Comparison of ENCODE assay signal across 14 cellular contexts in the genomic region with DNA sequence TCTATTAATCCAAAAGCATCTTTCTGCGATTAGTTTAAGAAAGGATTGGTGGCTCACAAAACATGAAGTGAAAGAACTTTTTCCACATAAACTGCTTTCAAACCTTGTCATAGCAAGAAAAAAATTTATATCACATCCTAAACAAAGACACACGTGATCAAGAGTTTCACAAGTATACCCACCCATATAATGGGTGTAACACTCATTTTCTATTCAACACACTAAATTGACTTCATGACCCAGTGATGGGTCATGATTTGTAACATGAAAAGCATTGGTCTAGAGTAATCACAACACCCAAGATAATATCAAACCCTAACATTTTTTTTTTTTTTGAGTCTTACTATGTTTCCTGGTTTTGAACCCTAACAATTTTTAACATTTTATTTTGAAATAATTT.
"Had no signal": no experiment of that assay in that cellular context is flagged by ENCODE, and none has a peak within 500 bp of the region (broad histone marks: within the 10 kb centered on the region; RNA-seq: fewer than 3 reads in every experiment).

No MANE protein-coding gene starts in this region.

- H3K4me1 Mint-ChIP-seq: neural crest cell had no signal

- ATAC-seq: foreskin keratinocyte; left lung; stimulated activated naive CD8-positive, alpha-beta T cell treated with anti-CD3 and anti-CD28 coated beads, Interleukin-15, Interleukin-2, amounts not matched to agents 100 U/mL and 50 U/mL, for 24 hours had no signal

- H3K4me3 Mint-ChIP-seq: activated T-helper 1 cell treated with anti-CD3 and anti-CD28 coated beads, Interleukin-12 subunit alpha, Interleukin-12 subunit beta, Interleukin-2, Interleukin-4 antibody, amounts not matched to agents 30 ng/mL and 10 ng/mL and 1 ng/mL, durations not matched to agents 14 hours and 24 hours and 36 hours; neural crest cell had no signal

- H3K9me3 Mint-ChIP-seq: activated T-helper 1 cell treated with anti-CD3 and anti-CD28 coated beads, Interleukin-12 subunit alpha, Interleukin-12 subunit beta, Interleukin-2, Interleukin-4 antibody, amounts not matched to agents 30 ng/mL and 10 ng/mL and 1 ng/mL, durations not matched to agents 14 hours and 24 hours and 36 hours; neural crest cell had no signal

- DNase-seq: activated CD8-positive, alpha-beta memory T cell treated with anti-CD3 and anti-CD28 coated beads, Interleukin-2, amount 50 U/mL, for 4 hours; amniotic stem cell; foreskin keratinocyte; left lung; mammary epithelial cell; midbrain; retina; spleen; stimulated activated CD4-positive, alpha-beta T cell treated with anti-CD3 and anti-CD28 coated beads, Interleukin-4, amount 100 ng/mL, for 4 hours; stimulated activated naive CD8-positive, alpha-beta T cell treated with anti-CD3 and anti-CD28 coated beads, Interleukin-15, Interleukin-2, amounts not matched to agents 100 U/mL and 50 U/mL, for 24 hours; substantia nigra; tibial artery had no signal
